In genomic region chrX:85243155-85243554, GRCh38 we compare ENCODE assay signal across 9 cellular contexts. TPM values are rescaled to one million over a fixed set of nuclear protein-coding genes. Genes with fewer than 3 reads are reported as not detected.
DNase-seq lines count a peak whose midpoint lies in the region; ATAC-seq, FAIRE-seq and TF ChIP-seq lines count a peak whose summit lies in the region.
"Had no signal": no experiment of that assay in that cellular context is flagged by ENCODE, and none has a peak within 500 bp of the region (broad histone marks: within the 10 kb centered on the region; RNA-seq: fewer than 3 reads in every experiment).

No MANE protein-coding gene starts in this region.

- peak overlapping the region; percentile 67 for H3K4me3 ChIP-seq in left ventricle myocardium inferior
- H3K4me3 ChIP-seq in heart right ventricle, result peak overlapping the region in 4 of 10 donors; percentile 42 to 63 (median 59)

- H3K4me1 ChIP-seq in left ventricle myocardium inferior (no peaks in the 10 kb centered on the region), heart right ventricle (no peaks in the 10 kb centered on the region)

- H3K4me3 Mint-ChIP-seq in T-helper 17 cell (peak overlapping the region; percentile 93), immature natural killer cell (peak overlapping the region; percentile 36 to 90 (median 71))

- peaks cover 14% of the 10 kb centered on the region for H3K4me1 Mint-ChIP-seq in T-helper 17 cell
- peaks cover 14 to 17% of the 10 kb centered on the region in 2 donors for H3K4me1 Mint-ChIP-seq in immature natural killer cell

- H3K27ac ChIP-seq in left ventricle myocardium inferior (replicated peaks) (no peak overlapping the region), heart right ventricle (no peak overlapping the region)

- TF ChIP-seq POLR2A in GM18505 (IDR thresholded peaks at IDR 0.05; ENCODE audit: borderline replicate concordance, extremely low read depth, insufficient read depth, insufficient read length), result no peak

- intact Hi-C loops in left ventricle myocardium inferior (cut with micrococcal nuclease), result no loop called here
- intact Hi-C loops in heart right ventricle (cut with DNase I), result no loop called here

- no peaks in the 10 kb centered on the region for H3K9me3 Mint-ChIP-seq in immature natural killer cell

- H3K36me3 Mint-ChIP-seq in T-helper 17 cell (ENCODE audit: low read depth) (no peaks in the 10 kb centered on the region), immature natural killer cell (no peaks in the 10 kb centered on the region)

- WGBS in heart right ventricle, 2 donors, result 18 to 28% methylated on average over 2 of the region's 2 CpGs

- DNase-seq in left ventricle myocardium inferior (no peak), heart right ventricle (no peak), T-helper 17 cell (no peak), immature natural killer cell (no peak), urothelium cell line (ENCODE audit: low spot score) (peak; percentile 4), AML-193 (lab: John Stamatoyannopoulos, UW) (no peak)

- H3K36me3 ChIP-seq in left ventricle myocardium inferior, result no peaks in the 10 kb centered on the region
- no peaks in the 10 kb centered on the region for H3K36me3 ChIP-seq in heart right ventricle

- no peaks in the 10 kb centered on the region for H3K27me3 ChIP-seq in left ventricle myocardium inferior (ENCODE audit: low read depth)
- H3K27me3 ChIP-seq in heart right ventricle, result peaks cover 0 to 26% (median 0%) of the 10 kb centered on the region in 7 donors

- FAIRE-seq in urothelium cell line (lab: Jason Lieb, UNC), result no peak
- FAIRE-seq: endometrium had no signal

- no peak for TF ChIP-seq CTCF in left ventricle myocardium inferior (IDR thresholded peaks at IDR 0.05; ENCODE audit: borderline replicate concordance)
- no peak for TF ChIP-seq CTCF in heart right ventricle (IDR thresholded peaks at IDR 0.05)

- H3K9me3 ChIP-seq in left ventricle myocardium inferior (replicated peaks), result no peaks in the 10 kb centered on the region
- H3K9me3 ChIP-seq in heart right ventricle, result no peaks in the 10 kb centered on the region
- no peaks in the 10 kb centered on the region for H3K9me3 ChIP-seq in T-helper 17 cell (ENCODE audit: control insufficient read depth, low read length, poor library complexity, severe bottlenecking)

- ATAC-seq in heart right ventricle (no peak), T-helper 17 cell (no peak), GM18505 (IDR thresholded peaks at IDR 0.05; ENCODE audit: unreplicated experiment) (no peak), GM18511 (IDR thresholded peaks at IDR 0.05; ENCODE audit: unreplicated experiment) (no peak)

- H3K27ac Mint-ChIP-seq in T-helper 17 cell (peak overlapping the region; percentile 61), immature natural killer cell (peak overlapping the region in 1 of 6 donors; percentile 20)

- H3K27me3 Mint-ChIP-seq in T-helper 17 cell (peaks cover 6% of the 10 kb centered on the region), immature natural killer cell (ENCODE audit: low read depth in 3 of 3) (peaks cover 2 to 3% (median 3%) of the 10 kb centered on the region in 3 donors)

RNA-seq across cellular contexts. Expression of gene SATL1, which starts 0.4 kb away (rescaled TPM):
- total RNA-seq in left ventricle myocardium inferior, result not detected
- under 1 TPM in 1 of 10 donors, not detected in 9; 0.07 TPM for total RNA-seq in heart right ventricle
- polyA plus RNA-seq in heart right ventricle, result not detected
- total RNA-seq in T-helper 17 cell, result not detected
- polyA plus RNA-seq in immature natural killer cell, result not detected

RNA-seq across cellular contexts. Expression of gene ZNF711, which starts 0.6 kb away (rescaled TPM):
- total RNA-seq in left ventricle myocardium inferior (1.7 TPM), heart right ventricle (1 to 10 TPM in 6 of 10 donors, under 1 TPM in 4; 0.40 to 2.7 (median 1.2) TPM), T-helper 17 cell (1 to 10 TPM in 1 of 2 donors, under 1 TPM in 1; 0.70 to 1.8 TPM)
- polyA plus RNA-seq in heart right ventricle (1 to 10 TPM in 1 of 2 donors, under 1 TPM in 1; 0.68 to 1.2 TPM), immature natural killer cell (1 to 10 TPM in 1 of 3 donors, under 1 TPM in 2; 0.61 to 5.8 (median 0.78) TPM)
